ENCODE assay signal across 9 cellular contexts in the genomic region with DNA sequence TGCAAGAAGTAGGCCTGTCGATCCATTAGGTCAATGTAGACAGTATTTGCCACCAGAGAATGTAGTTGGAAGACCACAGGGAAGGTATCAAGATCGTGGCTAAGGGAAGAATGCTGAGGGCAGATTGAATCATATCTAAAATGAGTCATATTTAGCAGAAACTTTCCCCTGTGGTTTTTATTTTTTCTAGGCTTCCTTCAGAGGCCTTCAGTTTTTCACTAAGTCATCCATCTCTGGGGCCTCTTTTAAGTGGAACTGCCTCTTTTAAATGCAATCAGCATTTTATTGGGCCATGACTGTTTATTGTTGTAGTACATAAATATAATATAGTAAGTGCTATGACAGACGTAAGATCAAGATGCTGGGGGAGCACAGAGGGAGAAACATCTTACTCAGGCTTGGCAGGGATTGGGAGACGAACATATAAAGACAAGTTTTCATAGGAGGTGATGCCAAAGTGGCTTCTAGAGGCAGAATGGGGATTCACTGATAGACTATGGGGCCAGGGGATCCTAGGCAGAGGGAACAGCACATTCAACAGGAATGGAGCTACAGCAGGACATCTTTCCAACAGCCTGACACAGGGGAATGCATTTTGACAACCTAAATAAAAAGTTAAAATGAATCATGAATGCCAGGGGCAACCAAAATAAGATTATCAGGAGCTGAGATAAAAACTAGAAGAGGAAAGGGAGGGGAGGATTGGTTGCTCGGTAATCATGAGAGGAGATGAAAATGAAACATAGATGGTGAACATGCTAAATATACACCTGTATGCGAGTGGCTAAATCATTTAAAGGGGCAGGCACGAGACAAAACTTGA. TPM values are rescaled to one million over a fixed set of nuclear protein-coding genes. Genes with fewer than 3 reads are reported as not detected.
DNase-seq lines count a peak whose midpoint lies in the region; ATAC-seq, FAIRE-seq and TF ChIP-seq lines count a peak whose summit lies in the region.
"Had no signal": no experiment of that assay in that cellular context is flagged by ENCODE, and none has a peak within 500 bp of the region (broad histone marks: within the 10 kb centered on the region; RNA-seq: fewer than 3 reads in every experiment).

No MANE protein-coding gene starts in this region.

- H3K9me1 ChIP-seq in keratinocyte (ENCODE audit: control insufficient read depth, extremely low read depth, insufficient read depth, low read length) = no peaks in the 10 kb centered on the region

- H3K4me2 ChIP-seq in keratinocyte (ENCODE audit: control insufficient read depth, extremely low read depth, insufficient read depth, low read depth, low read length) = peak overlapping the region; percentile 9

- H4K20me1 ChIP-seq in keratinocyte (ENCODE audit: control insufficient read depth, extremely low read depth, insufficient read depth, low read length) = no peaks in the 10 kb centered on the region

- H3K79me2 ChIP-seq in keratinocyte (ENCODE audit: control insufficient read depth, insufficient read depth, low read length) = no peaks in the 10 kb centered on the region

- no peak overlapping the region for H2AFZ ChIP-seq in keratinocyte (ENCODE audit: control insufficient read depth, low read length)

- H3K9ac ChIP-seq in keratinocyte (ENCODE audit: control insufficient read depth, extremely low read depth, insufficient read depth, low read length) = no peak overlapping the region

- no peaks in the 10 kb centered on the region for H3K27me3 ChIP-seq in keratinocyte (ENCODE audit: control insufficient read depth, extremely low read depth, insufficient read depth, low read length)

- H3K36me3 ChIP-seq in keratinocyte (ENCODE audit: control insufficient read depth in 2 of 2, extremely low read depth in 1 of 2, insufficient read depth in 2 of 2, low read length in 2 of 2) = no peaks in the 10 kb centered on the region

- H3K9me3 ChIP-seq in keratinocyte (ENCODE audit: control insufficient read depth, low read depth, low read length) = no peaks in the 10 kb centered on the region

- H3K4me1 ChIP-seq in keratinocyte (ENCODE audit: control insufficient read depth, extremely low read depth, insufficient read depth, low read length) = peaks cover 13% of the 10 kb centered on the region

- DNase-seq in RCC 7860 (ENCODE audit: low spot score) (peak; percentile 95), keratinocyte (ENCODE audit: low read depth, low spot score) (peak; percentile 26), SK-N-DZ (ENCODE audit: low spot score) (no peak), activated gamma-delta T cell treated with Interleukin-2 at 50 U/mL for 16 hours (no peak)
- DNase-seq in activated CD4-positive, alpha-beta T cell treated with anti-CD3 and anti-CD28 coated beads, Interleukin-2, amount 50 U/mL, for 1 hour = no peak

- no peak for TF ChIP-seq CTCF in keratinocyte (optimal IDR thresholded peaks at IDR 0.05 in 1 of 3, IDR thresholded peaks at IDR 0.05 in 1 of 3, conservative IDR thresholded peaks at IDR 0.05 in 1 of 3; ENCODE audit: extremely low read depth in 1 of 3, insufficient read depth in 2 of 3, low read length in 3 of 3)

- dilution Hi-C loops in keratinocyte (cut with MboI; ENCODE audit: extremely low pct_ligation_motif_present, low sequenced_read_pairs) = no loop called here

- FAIRE-seq in RCC 7860 (lab: Jason Lieb, UNC) = peak; percentile 99
- FAIRE-seq in keratinocyte (lab: Jason Lieb, UNC) = peak; percentile 92

- no peak overlapping the region for H3K4me3 ChIP-seq in keratinocyte (ENCODE audit: control insufficient read depth in 2 of 3, extremely low read depth in 1 of 3, insufficient read depth in 2 of 3, low read depth in 1 of 3, low read length in 3 of 3)

- peak; percentile 67 for ATAC-seq in GM18499 (IDR thresholded peaks at IDR 0.05; ENCODE audit: insufficient read depth, unreplicated experiment)
- peak; percentile 53 for ATAC-seq in HG02571 (IDR thresholded peaks at IDR 0.05; ENCODE audit: unreplicated experiment)
- ATAC-seq in HG02840 (IDR thresholded peaks at IDR 0.05; ENCODE audit: low FRiP score, unreplicated experiment) = no peak

- H3K27ac ChIP-seq in keratinocyte (ENCODE audit: control insufficient read depth, insufficient read depth, low read length) = peak overlapping the region; percentile 7
- H3K27ac ChIP-seq: VCaP had no signal

RNA-seq across cellular contexts. Expression of a gene that starts 20.1 kb away (rescaled TPM):
- polyA plus RNA-seq in keratinocyte = not detected in 3 replicates
- polyA plus RNA-seq in keratinocyte (2011; ENCODE audit: low read depth) = not detected
- not detected in 2 replicates for polyA plus RNA-seq in keratinocyte (2011; cell fraction: cytosol; rRNA removed)
- not detected in 2 replicates for polyA plus RNA-seq in keratinocyte (2011; cell fraction: nucleus; rRNA removed)
- not detected in 2 replicates for polyA plus RNA-seq in keratinocyte (2012; ENCODE audit: low replicate concordance)
- not detected in 3 replicates for polyA minus RNA-seq in keratinocyte
- not detected for polyA minus RNA-seq in keratinocyte (2011; cell fraction: cytosol; rRNA and poly(A)+ RNA removed)
- polyA minus RNA-seq in keratinocyte (2011; cell fraction: nucleus; rRNA and poly(A)+ RNA removed) = not detected in 2 replicates
- polyA plus RNA-seq in SK-N-DZ (2014; cell fraction: cytosol; rRNA removed) = not detected in 2 replicates
- polyA plus RNA-seq in SK-N-DZ (2014; cell fraction: nucleus; rRNA removed) = not detected in 2 replicates

Comparison
In these comparisons a context has a peak if more than half of its experiments do, and no peak if none do; other contexts are left out.
1. DNase-seq: peak in RCC 7860 (single experiment) and keratinocyte (single experiment); none in SK-N-DZ (single experiment), activated CD4-positive, alpha-beta T cell treated with anti-CD3 and anti-CD28 coated beads, Interleukin-2, amount 50 U/mL, for 1 hour (single experiment) and activated gamma-delta T cell treated with Interleukin-2 at 50 U/mL for 16 hours (single experiment).